ENCODE assay signal across 9 cellular contexts in genomic region chr16:27547134-27547533, GRCh38. TPM values are rescaled to one million over a fixed set of nuclear protein-coding genes. Genes with fewer than 3 reads are reported as not detected.
A peak's percentile ranks its signal among the peaks of the same experiment; 100 is the strongest.
DNase-seq lines count a peak whose midpoint lies in the region; ATAC-seq and TF ChIP-seq lines count a peak whose summit lies in the region.
"Had no signal": no experiment of that assay in that cellular context is flagged by ENCODE, and none has a peak within 500 bp of the region (broad histone marks: within the 10 kb centered on the region; RNA-seq: fewer than 3 reads in every experiment).

No MANE protein-coding gene starts in this region.

- H3K27me3 ChIP-seq in heart right ventricle (no peaks in the 10 kb centered on the region), right cardiac atrium (ENCODE audit: control insufficient read depth, insufficient read depth) (no peaks in the 10 kb centered on the region)

- 57 to 58% methylated on average over 4 of the region's 4 CpGs for WGBS in heart right ventricle, 2 donors
- WGBS in right cardiac atrium, result 47% methylated on average over 4 of the region's 4 CpGs

- H3K4me1 ChIP-seq in heart right ventricle, result peaks cover 8 to 46% (median 39%) of the 10 kb centered on the region in 9 donors
- H3K4me1 ChIP-seq in right cardiac atrium (ENCODE audit: control insufficient read depth, insufficient read depth, low read length), result peaks cover 6% of the 10 kb centered on the region

- no peak overlapping the region for H3K4me3 Mint-ChIP-seq in stimulated activated naive CD8-positive, alpha-beta T cell treated with anti-CD3 and anti-CD28 coated beads, Interleukin-15, amount 100 ng/mL, for 72 hours

- ATAC-seq in heart right ventricle (peak in 1 of 8 donors; percentile 24), right cardiac atrium (no peak)
- no peak for ATAC-seq in stimulated activated naive CD8-positive, alpha-beta T cell treated with anti-CD3 and anti-CD28 coated beads, Interleukin-15, amount 100 ng/mL, for 72 hours

- TF ChIP-seq CTCF in heart right ventricle (IDR thresholded peaks at IDR 0.05), result no peak

- H3K9me3 ChIP-seq in heart right ventricle, result no peaks in the 10 kb centered on the region
- no peaks in the 10 kb centered on the region for H3K9me3 ChIP-seq in right cardiac atrium (ENCODE audit: control insufficient read depth, low read length)

- intact Hi-C loops in heart right ventricle (cut with DNase I) (no loop called here), right cardiac atrium (cut with DNase I) (no loop called here)

- no peak overlapping the region for H3K4me3 ChIP-seq in heart right ventricle
- no peak overlapping the region for H3K4me3 ChIP-seq in right cardiac atrium (ENCODE audit: low read length)

- H3K27me3 Mint-ChIP-seq in stimulated activated naive CD8-positive, alpha-beta T cell treated with anti-CD3 and anti-CD28 coated beads, Interleukin-15, amount 100 ng/mL, for 72 hours, result no peaks in the 10 kb centered on the region

- H3K27ac Mint-ChIP-seq in stimulated activated naive CD8-positive, alpha-beta T cell treated with anti-CD3 and anti-CD28 coated beads, Interleukin-15, amount 100 ng/mL, for 72 hours, result peak overlapping the region; percentile 7 to 69

- DNase-seq in heart right ventricle (no peak), right cardiac atrium (no peak), RPMI7951 (ENCODE audit: low read depth) (peak; percentile 89), fibroblast of the conjunctiva (ENCODE audit: low read depth) (peak; percentile 40), LoVo (ENCODE audit: low spot score) (no peak), midbrain (lab: John Stamatoyannopoulos, UW) (no peak), GF-D8 (lab: John Stamatoyannopoulos, UW) (no peak)
- DNase-seq in stimulated activated naive CD8-positive, alpha-beta T cell treated with anti-CD3 and anti-CD28 coated beads, Interleukin-15, amount 100 ng/mL, for 72 hours, result no peak

- H3K27ac ChIP-seq in heart right ventricle (peak overlapping the region in 6 of 10 donors; percentile 2 to 87 (median 28)), right cardiac atrium (ENCODE audit: low read length) (no peak overlapping the region)
- H3K27ac ChIP-seq: HL-60 had no signal

- no peaks in the 10 kb centered on the region for H3K9me3 Mint-ChIP-seq in stimulated activated naive CD8-positive, alpha-beta T cell treated with anti-CD3 and anti-CD28 coated beads, Interleukin-15, amount 100 ng/mL, for 72 hours

- peaks cover 42% of the 10 kb centered on the region for H3K4me1 Mint-ChIP-seq in stimulated activated naive CD8-positive, alpha-beta T cell treated with anti-CD3 and anti-CD28 coated beads, Interleukin-15, amount 100 ng/mL, for 72 hours

- H3K36me3 ChIP-seq in heart right ventricle, result peaks cover 0 to 43% (median 31%) of the 10 kb centered on the region in 9 donors

RNA-seq across cellular contexts. Expression of gene GTF3C1, which starts 2.6 kb away (rescaled TPM):
- total RNA-seq in heart right ventricle (10 to 100 TPM; 48.1 to 84.5 (median 62.8) TPM), right cardiac atrium (10 to 100 TPM; 49.8 to 58.6 (median 57.4) TPM)
- polyA plus RNA-seq in heart right ventricle (100 to 1,000 TPM in 1 of 2 donors, 10 to 100 TPM in 1; 53.0 to 133 TPM), right cardiac atrium (49.0 TPM)
- total RNA-seq in RPMI7951 (2014; rRNA removed; shearing (Covaris generic)), result 35.9 and 39.6 TPM in 2 replicates

RNA-seq across cellular contexts. Expression of gene KATNIP, which starts 2.8 kb away (rescaled TPM):
- total RNA-seq in heart right ventricle (10 to 100 TPM in 9 of 10 donors, 1 to 10 TPM in 1; 8.6 to 25.0 (median 16.8) TPM), right cardiac atrium (10 to 100 TPM; 10.0 to 13.4 (median 12.3) TPM)
- polyA plus RNA-seq in heart right ventricle (1 to 10 TPM; 5.9 to 6.0 TPM), right cardiac atrium (7.0 TPM)
- total RNA-seq in RPMI7951 (2014; rRNA removed; shearing (Covaris generic)), result 7.1 and 7.7 TPM in 2 replicates

Comparison
In these comparisons a context has a peak if more than half of its experiments do, and no peak if none do; other contexts are left out.
1. DNase-seq: peak in RPMI7951 (single experiment) and fibroblast of the conjunctiva (single experiment); none in heart right ventricle (0 of 2), right cardiac atrium (0 of 3), stimulated activated naive CD8-positive, alpha-beta T cell treated with anti-CD3 and anti-CD28 coated beads, Interleukin-15, amount 100 ng/mL, for 72 hours (0 of 2), LoVo (single experiment), midbrain (single experiment) and GF-D8 (single experiment).